27 cellular contexts compared by ENCODE assay signal in the genomic region with DNA sequence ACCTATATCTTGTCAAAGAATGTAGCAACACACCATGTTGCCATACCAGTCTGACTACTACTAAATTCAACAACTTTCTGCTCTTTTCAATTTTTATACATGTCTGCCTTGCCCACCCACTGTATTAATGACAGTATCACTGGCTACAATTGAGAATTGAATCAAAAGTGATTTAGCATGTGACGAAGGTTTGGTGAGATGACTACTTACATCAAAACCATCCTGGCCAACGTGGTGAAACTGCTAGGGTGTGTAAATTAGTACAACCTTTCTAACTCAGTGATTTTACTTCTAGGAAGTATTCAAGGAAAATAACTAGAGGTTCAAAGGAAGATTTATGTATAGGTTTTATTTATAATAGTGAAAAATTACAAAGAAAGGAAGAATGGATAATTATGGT.
"Had no signal": no experiment of that assay in that cellular context is flagged by ENCODE, and none has a peak within 500 bp of the region (broad histone marks: within the 10 kb centered on the region; RNA-seq: fewer than 3 reads in every experiment).

No MANE protein-coding gene starts in this region.

- DNase-seq: hippocampal formation; kidney glomerular epithelial cell; left cardiac atrium; mesendoderm; naive B cell; natural killer cell; nephron progenitor cell; occipital lobe; right lobe of liver; stimulated activated CD4-positive, alpha-beta T cell treated with anti-CD3 and anti-CD28 coated beads, Interleukin-1b, Interleukin-23, amount 100 ng/mL, for 48 hours; stimulated activated CD4-positive, alpha-beta T cell treated with anti-CD3 and anti-CD28 coated beads, Interleukin-2, amount 100 ng/mL, for 48 hours; stimulated activated CD4-positive, alpha-beta T cell treated with anti-CD3 and anti-CD28 coated beads, Interleukin-4, amount 100 ng/mL, for 4 hours; stimulated activated CD8-positive, alpha-beta memory T cell treated with anti-CD3 and anti-CD28 coated beads, Interleukin-4, amount 100 ng/mL, for 48 hours; stimulated activated naive B cell treated with anti-CD40 and anti-IgM and Interleukin-4, amounts not matched to agents 10 μg/mL and 1 μg/mL and 100 μg/mL, for 72 hours; substantia nigra; uterus had no signal

- H3K4me2 ChIP-seq: neural progenitor cell, smooth muscle cell had no signal

- H3K9me3 ChIP-seq: neutrophil, right atrium auricular region, right lobe of liver, tibial nerve, uterus had no signal

- H2AFZ ChIP-seq: neural progenitor cell had no signal

- H3K9me3 Mint-ChIP-seq: mesothelial cell of epicardium; natural killer cell; nephron progenitor cell; neural progenitor cell; stimulated activated naive B cell treated with anti-CD40 and anti-IgM and Interleukin-4, amounts not matched to agents 10 μg/mL and 1 μg/mL and 100 μg/mL, for 72 hours; stimulated activated naive CD8-positive, alpha-beta T cell treated with anti-CD3 and anti-CD28 coated beads, Interleukin-15, Interleukin-2, amounts not matched to agents 100 ng/mL and 50 ng/mL, for 24 hours; type B pancreatic cell had no signal

- H3K4me3 ChIP-seq: lung, neural progenitor cell, right atrium auricular region, right lobe of liver, smooth muscle cell, tibial nerve, uterus had no signal

- H3K4me3 Mint-ChIP-seq: mesothelial cell of epicardium; naive B cell; natural killer cell; nephron progenitor cell; neural progenitor cell; stimulated activated naive B cell treated with anti-CD40 and anti-IgM and Interleukin-4, amounts not matched to agents 10 μg/mL and 1 μg/mL and 100 μg/mL, for 72 hours; stimulated activated naive CD8-positive, alpha-beta T cell treated with anti-CD3 and anti-CD28 coated beads, Interleukin-15, Interleukin-2, amounts not matched to agents 100 ng/mL and 50 ng/mL, for 24 hours; type B pancreatic cell had no signal

- H3K27me3 Mint-ChIP-seq: progenitor cell of endocrine pancreas, type B pancreatic cell had no signal

- H3K27ac Mint-ChIP-seq: mesothelial cell of epicardium; naive B cell; natural killer cell; nephron progenitor cell; neural progenitor cell; progenitor cell of endocrine pancreas; stimulated activated naive B cell treated with anti-CD40 and anti-IgM and Interleukin-4, amounts not matched to agents 10 μg/mL and 1 μg/mL and 100 μg/mL, for 72 hours; stimulated activated naive CD8-positive, alpha-beta T cell treated with anti-CD3 and anti-CD28 coated beads, Interleukin-15, Interleukin-2, amounts not matched to agents 100 ng/mL and 50 ng/mL, for 24 hours; type B pancreatic cell had no signal

- H3K9ac ChIP-seq: neural progenitor cell had no signal

- H3K4me1 Mint-ChIP-seq: nephron progenitor cell, neural progenitor cell had no signal

- H3K36me3 Mint-ChIP-seq: mesothelial cell of epicardium; naive B cell; natural killer cell; neural progenitor cell; stimulated activated naive B cell treated with anti-CD40 and anti-IgM and Interleukin-4, amounts not matched to agents 10 μg/mL and 1 μg/mL and 100 μg/mL, for 72 hours; type B pancreatic cell had no signal

- H3K36me3 ChIP-seq: neural progenitor cell, neutrophil, right atrium auricular region, right lobe of liver, tibial nerve, uterus had no signal

- H3K4me1 ChIP-seq: right lobe of liver, uterus had no signal

- H3K27me3 ChIP-seq: neural progenitor cell, neutrophil, right atrium auricular region, right lobe of liver, tibial nerve, uterus had no signal

- H3K27ac ChIP-seq: neural progenitor cell, neutrophil, right atrium auricular region, right lobe of liver, uterus had no signal

- ATAC-seq: left cardiac atrium; left lobe of liver; natural killer cell; right lobe of liver; stimulated activated naive B cell treated with anti-CD40 and anti-IgM and Interleukin-4, amounts not matched to agents 10 μg/mL and 1 μg/mL and 100 μg/mL, for 72 hours had no signal
